23 cellular contexts compared by ENCODE assay signal in genomic region chr3:38597502-38598060, GRCh38. TPM values are rescaled to one million over a fixed set of nuclear protein-coding genes. Genes with fewer than 3 reads are reported as not detected.
A peak's percentile ranks its signal among the peaks of the same experiment; 100 is the strongest.
DNase-seq lines count a peak whose midpoint lies in the region; ATAC-seq, FAIRE-seq and TF ChIP-seq lines count a peak whose summit lies in the region.
"Had no signal": no experiment of that assay in that cellular context is flagged by ENCODE, and none has a peak within 500 bp of the region (broad histone marks: within the 10 kb centered on the region; RNA-seq: fewer than 3 reads in every experiment).

No MANE protein-coding gene starts in this region.

- TF ChIP-seq CTCF in K562 (IDR thresholded peaks at IDR 0.05 in 2 of 3, conservative IDR thresholded peaks at IDR 0.05 in 1 of 3; ENCODE audit: insufficient read depth in 2 of 3, low read depth in 1 of 3, low read length in 3 of 3) = no peak
- TF ChIP-seq CTCF in lower lobe of right lung (IDR thresholded peaks at IDR 0.05) = no peak
- TF ChIP-seq CTCF in upper lobe of right lung (IDR thresholded peaks at IDR 0.05) = no peak

- H3K27me3 ChIP-seq in K562 (ENCODE audit: control insufficient read depth in 2 of 2, insufficient read depth in 2 of 2, low read length in 2 of 2) (peaks cover 0 to 26% of the 10 kb centered on the region in 2 experiments; a peak in 2 of 5 replicates), lower lobe of right lung (ENCODE audit: low read depth) (no peaks in the 10 kb centered on the region), upper lobe of right lung (no peaks in the 10 kb centered on the region)
- H3K27me3 ChIP-seq in CD4-positive, alpha-beta memory T cell (ENCODE audit: insufficient read depth, low read length) = no peaks in the 10 kb centered on the region
- H3K27me3 ChIP-seq: BE2C had no signal

- H3K27me3 Mint-ChIP-seq in CD4-positive, alpha-beta memory T cell = peaks cover 15 to 19% of the 10 kb centered on the region in 2 donors

- no peak for TF ChIP-seq POLR2A in K562 (conservative IDR thresholded peaks at IDR 0.05)

- H3K79me2 ChIP-seq in K562 (ENCODE audit: control insufficient read depth, insufficient read depth, low read length) = no peaks in the 10 kb centered on the region

- no TSS peak for BruUV-seq in K562 (replicated peaks; lab: Mats Ljungman, UMichigan)

- H3K4me3 ChIP-seq in K562 (no peak overlapping the region), lower lobe of right lung (no peak overlapping the region), upper lobe of right lung (no peak overlapping the region)
- no peak overlapping the region for H3K4me3 ChIP-seq in CD4-positive, alpha-beta memory T cell (ENCODE audit: low read length in 2 of 2)
- H3K4me3 ChIP-seq: GM23248, PC-9 had no signal

- no peaks in the 10 kb centered on the region for H3K4me1 ChIP-seq in K562 (replicated peaks in 1 of 2; ENCODE audit: control insufficient read depth in 2 of 2, insufficient read depth in 2 of 2, low read length in 2 of 2)
- H3K4me1 ChIP-seq in lower lobe of right lung = no peaks in the 10 kb centered on the region
- H3K4me1 ChIP-seq in upper lobe of right lung = no peaks in the 10 kb centered on the region
- no peaks in the 10 kb centered on the region for H3K4me1 ChIP-seq in CD4-positive, alpha-beta memory T cell (ENCODE audit: insufficient read depth, low read length)

- CTCF ChIA-PET in K562 (lab: Yijun Ruan, JAX; ENCODE audit: low intra/inter-chr PET ratio) = no interaction called here
- CTCF ChIA-PET in CD4-positive, alpha-beta memory T cell (lab: Charles Lee; ENCODE audit: partially characterized antibody) = no interaction called here

- no peak for TF ChIP-seq RAD21 in K562 (CRISPR knock-in tag; conservative IDR thresholded peaks at IDR 0.05 in 1 of 2, IDR thresholded peaks at IDR 0.05 in 1 of 2)

- POLR2A ChIA-PET in K562 (lab: Yijun Ruan, JAX) = interaction anchor here (1.1 to 1.2 kb wide), 3 partner anchors 9 to 23 kb away, joined by 3 to 7 read pairs (median 3); no protein-coding TSS in a partner anchor
- POLR2A ChIA-PET in CD4-positive, alpha-beta memory T cell (lab: Charles Lee; ENCODE audit: partially characterized antibody) = no interaction called here

- peak; percentile 30 for DNase-seq in activated effector memory CD4-positive, alpha-beta T cell treated with anti-CD3 and anti-CD28 coated beads, Interleukin-2, amount 50 U/mL, for 16 hours
- DNase-seq in activated effector memory CD4-positive, alpha-beta T cell treated with Interleukin-2 at 50 U/mL for 16 hours = no peak
- no peak for DNase-seq in K562 (ENCODE audit: extremely low read depth in 1 of 4, low spot score in 3 of 4)
- peak; percentile 18 for DNase-seq in lower lobe of right lung
- peak; percentile 40 for DNase-seq in upper lobe of right lung
- no peak for DNase-seq in C1 segment of cervical spinal cord (lab: John Stamatoyannopoulos, UW)
- no peak for DNase-seq in CD4-positive, alpha-beta memory T cell
- DNase-seq: BE2C; CD4-positive, CD25-positive, alpha-beta regulatory T cell; GM23248; H7; IMR-90; MM.1S; NCI-H2029; NCI-H446 treated with DMSO at 0.1 percent for 48 hours; NCI-H526 treated with DMSO at 0.1 percent for 48 hours; PC-9; SHP77 had no signal

- no peak overlapping the region for H3K9ac ChIP-seq in K562 (ENCODE audit: insufficient read depth in 1 of 2, low read depth in 2 of 2, low read length in 2 of 2)
- H3K9ac ChIP-seq: GM23248, KMS-11 had no signal

- no peak for FAIRE-seq in K562 (lab: Jason Lieb, UNC)
- FAIRE-seq: D721Med, GM18507 had no signal

- in situ Hi-C loops in K562 (cut with MboI) = no loop called here

- H3K36me3 ChIP-seq in K562 (ENCODE audit: control insufficient read depth, insufficient read depth, low read length) = no peaks in the 10 kb centered on the region
- no peaks in the 10 kb centered on the region for H3K36me3 ChIP-seq in lower lobe of right lung
- H3K36me3 ChIP-seq in upper lobe of right lung = no peaks in the 10 kb centered on the region
- no peaks in the 10 kb centered on the region for H3K36me3 ChIP-seq in CD4-positive, alpha-beta memory T cell (ENCODE audit: insufficient read depth, low read length)
- H3K36me3 ChIP-seq: BE2C had no signal

- no peak for TF ChIP-seq EP300 in K562 (IDR thresholded peaks at IDR 0.05; ENCODE audit: low read length)

- no peak overlapping the region for H3K27ac Mint-ChIP-seq in CD4-positive, alpha-beta memory T cell
- H3K27ac Mint-ChIP-seq: CD4-positive, CD25-positive, alpha-beta regulatory T cell had no signal

- H3K4me2 ChIP-seq in K562 (ENCODE audit: insufficient read depth, low read length) = no peak overlapping the region
- H3K4me2 ChIP-seq: KMS-11, PC-9 had no signal

- H3K9me3 ChIP-seq in K562 (replicated peaks; ENCODE audit: control insufficient read depth, insufficient read depth, low read depth, low read length) (no peaks in the 10 kb centered on the region), lower lobe of right lung (no peaks in the 10 kb centered on the region), upper lobe of right lung (no peaks in the 10 kb centered on the region)
- H3K9me3 ChIP-seq in CD4-positive, alpha-beta memory T cell (ENCODE audit: control insufficient read depth in 1 of 2, low read length in 2 of 2) = no peaks in the 10 kb centered on the region
- H3K9me3 ChIP-seq: BE2C had no signal

- peak overlapping the region in 1 of 8 donors; percentile 22 for H3K4me3 Mint-ChIP-seq in CD4-positive, alpha-beta memory T cell
- H3K4me3 Mint-ChIP-seq: CD4-positive, CD25-positive, alpha-beta regulatory T cell had no signal

- intact Hi-C loops in K562 (cut with micrococcal nuclease) = no loop called here
- intact Hi-C loops in lower lobe of right lung (cut with DNase I) = no loop called here
- intact Hi-C loops in upper lobe of right lung (cut with DNase I) = no loop called here
- intact Hi-C loops in CD4-positive, alpha-beta memory T cell (cut with micrococcal nuclease) = no loop called here

- no peaks in the 10 kb centered on the region for H3K4me1 Mint-ChIP-seq in CD4-positive, alpha-beta memory T cell
- H3K4me1 Mint-ChIP-seq: CD4-positive, CD25-positive, alpha-beta regulatory T cell had no signal

- 1% methylated on average over 12 of the region's 12 CpGs for WGBS in K562 (ENCODE audit: insufficient coverage, low coverage, missing lambda C conversion rate)

- H3K9me3 Mint-ChIP-seq in CD4-positive, alpha-beta memory T cell = peaks cover 0 to 3% (median 0%) of the 10 kb centered on the region in 8 donors

- no peak for ATAC-seq in K562
- ATAC-seq in lower lobe of right lung = no peak
- no peak for ATAC-seq in upper lobe of right lung
- ATAC-seq in HG03139 (IDR thresholded peaks at IDR 0.05; ENCODE audit: unreplicated experiment) = no peak

- H3K36me3 Mint-ChIP-seq in CD4-positive, alpha-beta memory T cell = no peaks in the 10 kb centered on the region
- H3K36me3 Mint-ChIP-seq: CD4-positive, CD25-positive, alpha-beta regulatory T cell had no signal

- no peaks in the 10 kb centered on the region for H4K20me1 ChIP-seq in K562 (replicated peaks; ENCODE audit: control insufficient read depth, insufficient read depth, low read length)

- no peak overlapping the region for H3K27ac ChIP-seq in K562 (ENCODE audit: extremely low read depth, low read depth, low read length)
- no peak overlapping the region for H3K27ac ChIP-seq in lower lobe of right lung
- no peak overlapping the region for H3K27ac ChIP-seq in upper lobe of right lung
- no peak overlapping the region for H3K27ac ChIP-seq in CD4-positive, alpha-beta memory T cell (ENCODE audit: low read depth, low read length)
- H3K27ac ChIP-seq: 22Rv1, GM23248, KMS-11, PC-9 had no signal

- H2AFZ ChIP-seq in K562 (ENCODE audit: low read depth, low read length) = no peak overlapping the region
- H2AFZ ChIP-seq: GM23248, PC-9 had no signal

- no peaks in the 10 kb centered on the region for H3K9me1 ChIP-seq in K562 (ENCODE audit: control insufficient read depth, insufficient read depth, low read length)

TF ChIP-seq in K562, 482 proteins besides CTCF, POLR2A, EP300 and RAD21 (continues in another document):
- TF ChIP-seq MEIS2 (IDR thresholded peaks at IDR 0.05; ENCODE audit: partially characterized antibody) = peak; percentile 46

RNA-seq across cellular contexts. Expression of gene SCN5A, which starts 51.9 kb away (rescaled TPM):
- 0.44 and 1.00 TPM in 2 replicates for total RNA-seq in K562 (2011; cell fraction: chromatin; rRNA removed; ENCODE audit: low replicate concordance)
- 0.66 and 0.67 TPM in 2 replicates for total RNA-seq in K562 (2011; cell fraction: nucleolus; rRNA removed)
- 0.08 and 0.66 TPM in 2 replicates for total RNA-seq in K562 (2011; cell fraction: nucleoplasm; rRNA removed)
- total RNA-seq in K562 (2014; rRNA removed) (0.41 and 0.45 TPM in 2 replicates), K562 (2014; rRNA removed; fragmentation: Illumina TruSeq; extraction: Trizol) (not detected in 2 replicates), K562 (2015; rRNA removed; fragmentation: Illumina TruSeq; extraction: Trizol) (0.07 and 0.26 TPM in 2 replicates), K562 (2021) (0.22 and 0.27 TPM in 2 replicates), lower lobe of right lung (0.24 TPM), upper lobe of right lung (0.58 TPM)
- polyA plus RNA-seq in K562 (2011; rRNA removed) (0.10 and 0.11 TPM in 2 replicates), K562 (2014; fragmentation: Illumina TruSeq; extraction: Trizol) (0.21 and 0.40 TPM in 2 replicates), K562 (2014; fragmentation: Nextera tagmentation; extraction: Ambion mirVana) (under 1 TPM in 1 of 2 experiments, not detected in 1; 0.15 TPM), K562 (2014; rRNA removed) (0.34 and 1.4 TPM in 2 replicates)
- 0.07 and 0.45 TPM in 2 replicates for polyA plus RNA-seq in K562 (2011; cell fraction: cytosol; rRNA removed)
- polyA plus RNA-seq in K562 (2011; cell fraction: nucleus; rRNA removed) = 0.01 and 0.16 TPM in 2 replicates
- 0.11 and 0.21 TPM in 2 replicates for polyA plus RNA-seq in K562 (2012)
- polyA minus RNA-seq in K562 (2011; rRNA and poly(A)+ RNA removed) = 0.49 TPM in 1 of 2 replicates, not detected in the other
- not detected in 2 replicates for polyA minus RNA-seq in K562 (2011; cell fraction: cytosol; rRNA and poly(A)+ RNA removed)
- 0.22 and 0.67 TPM in 2 replicates for polyA minus RNA-seq in K562 (2011; cell fraction: nucleus; rRNA and poly(A)+ RNA removed)
- under 1 TPM; 0.12 to 0.47 TPM for total RNA-seq in CD4-positive, alpha-beta memory T cell
- not detected for polyA plus RNA-seq in CD4-positive, alpha-beta memory T cell
- total RNA-seq: CD4-positive, CD25-positive, alpha-beta regulatory T cell; GM23248 had no signal
- polyA plus RNA-seq: CD4-positive, CD25-positive, alpha-beta regulatory T cell; GM23248 had no signal

Comparison
In these comparisons a context has a peak if more than half of its experiments do, and no peak if none do; other contexts are left out.
1. DNase-seq: peak in activated effector memory CD4-positive, alpha-beta T cell treated with anti-CD3 and anti-CD28 coated beads, Interleukin-2, amount 50 U/mL, for 16 hours (single experiment), lower lobe of right lung (single experiment) and upper lobe of right lung (single experiment); none in activated effector memory CD4-positive, alpha-beta T cell treated with Interleukin-2 at 50 U/mL for 16 hours (single experiment), K562 (0 of 4), C1 segment of cervical spinal cord (0 of 14) and CD4-positive, alpha-beta memory T cell (0 of 5).